8 cellular contexts compared by ENCODE assay signal in genomic region chr5:156474251-156474650, GRCh38.
DNase-seq lines count a peak whose midpoint lies in the region; ATAC-seq and TF ChIP-seq lines count a peak whose summit lies in the region.

No MANE protein-coding gene starts in this region.

- no peak overlapping the region for H2AFZ ChIP-seq in neuronal stem cell (ENCODE audit: low read length)

- H3K14ac ChIP-seq in neuronal stem cell (ENCODE audit: low read length) = no peak overlapping the region

- no peak overlapping the region for H4K91ac ChIP-seq in neuronal stem cell (ENCODE audit: low read depth, low read length, poor library complexity)

- TF ChIP-seq CTCF in foreskin fibroblast (IDR thresholded peaks at IDR 0.05; ENCODE audit: low read depth, low read length) = no peak

- intact Hi-C loops in Right ventricle myocardium inferior (cut with DNase I) (no loop called here), cardiac septum (cut with DNase I) (no loop called here), aorta (cut with DNase I) (no loop called here)

- CTCF ChIA-PET in activated CD8-positive, alpha-beta memory T cell treated with anti-CD3 and anti-CD28 coated beads, Interleukin-2, amount 10 ng/mL, durations not matched to agents 7 days and 5 days (lab: Charles Lee) = no interaction called here

- DNase-seq in Right ventricle myocardium inferior (ENCODE audit: missing footprints) = peak; percentile 82
- no peak for DNase-seq in cardiac septum (ENCODE audit: low spot score)
- peak; percentile 16 to 73 for DNase-seq in foreskin fibroblast
- no peak for DNase-seq in neuronal stem cell (ENCODE audit: low spot score)
- peak; percentile 46 to 77 for DNase-seq in aorta
- no peak for DNase-seq in activated CD8-positive, alpha-beta memory T cell treated with anti-CD3 and anti-CD28 coated beads, Interleukin-2, amount 10 ng/mL, durations not matched to agents 7 days and 5 days
- DNase-seq in iPS-NIHi7 (ENCODE audit: extremely low spot score) = no peak

- no peak overlapping the region for H3K4me3 Mint-ChIP-seq in activated CD8-positive, alpha-beta memory T cell treated with anti-CD3 and anti-CD28 coated beads, Interleukin-2, amount 10 ng/mL, durations not matched to agents 7 days and 5 days

- H3K4ac ChIP-seq in neuronal stem cell (ENCODE audit: low read length) = no peak overlapping the region

- H3K4me3 ChIP-seq in foreskin fibroblast (ENCODE audit: low read depth in 1 of 2, low read length in 2 of 2) = no peak overlapping the region
- H3K4me3 ChIP-seq in neuronal stem cell (ENCODE audit: low read length in 2 of 2) = no peak overlapping the region
- H3K4me3 ChIP-seq in aorta (ENCODE audit: low read length in 2 of 2) = no peak overlapping the region

- no CpG with 5 or more reads among the region's 5 CpGs for WGBS in neuronal stem cell (ENCODE audit: extremely low coverage in 2 of 2, insufficient read length in 2 of 2, insufficient replicate concordance in 1 of 2), 2 donors
- 13% methylated on average over 5 of the region's 5 CpGs for WGBS in aorta, 2 donors

- no peak overlapping the region for H3K9ac ChIP-seq in neuronal stem cell (ENCODE audit: low read depth, low read length, poor library complexity)

- no peaks in the 10 kb centered on the region for H3K9me3 Mint-ChIP-seq in activated CD8-positive, alpha-beta memory T cell treated with anti-CD3 and anti-CD28 coated beads, Interleukin-2, amount 10 ng/mL, durations not matched to agents 7 days and 5 days (ENCODE audit: low read depth)

- H2BK15ac ChIP-seq in neuronal stem cell (ENCODE audit: low read length) = peak overlapping the region; percentile 43

- ATAC-seq in Right ventricle myocardium inferior = peak; percentile 85
- peak; percentile 61 for ATAC-seq in aorta (ENCODE audit: low FRiP score)
- no peak for ATAC-seq in GM19463 (IDR thresholded peaks at IDR 0.05; ENCODE audit: unreplicated experiment)
- ATAC-seq in activated CD8-positive, alpha-beta memory T cell treated with anti-CD3 and anti-CD28 coated beads, Interleukin-2, amount 10 ng/mL, durations not matched to agents 7 days and 5 days = no peak

- H2BK12ac ChIP-seq in neuronal stem cell (ENCODE audit: low read length) = no peak overlapping the region

- H2BK120ac ChIP-seq in neuronal stem cell (ENCODE audit: low read depth, low read length) = no peak overlapping the region

- no peaks in the 10 kb centered on the region for H3K79me1 ChIP-seq in neuronal stem cell (ENCODE audit: low read depth, low read length)

- H3K18ac ChIP-seq in neuronal stem cell (ENCODE audit: low read length) = no peak overlapping the region

- H2BK5ac ChIP-seq in neuronal stem cell (ENCODE audit: low read length) = no peak overlapping the region

- H3K27me3 ChIP-seq in neuronal stem cell (ENCODE audit: control insufficient read depth in 3 of 3, insufficient read depth in 3 of 3, low read depth in 1 of 3, low read length in 3 of 3) = no peaks in the 10 kb centered on the region
- H3K27me3 ChIP-seq in aorta (ENCODE audit: control insufficient read depth in 1 of 2, insufficient read depth in 2 of 2, low read length in 1 of 2) = no peaks in the 10 kb centered on the region

- peaks cover 3% of the 10 kb centered on the region for H3K27me3 Mint-ChIP-seq in activated CD8-positive, alpha-beta memory T cell treated with anti-CD3 and anti-CD28 coated beads, Interleukin-2, amount 10 ng/mL, durations not matched to agents 7 days and 5 days

- no peak overlapping the region for H3K4me2 ChIP-seq in neuronal stem cell (ENCODE audit: insufficient read depth, low read length, poor library complexity, severe bottlenecking)

- H3K27ac ChIP-seq in neuronal stem cell (replicated peaks; ENCODE audit: low read length) (no peak overlapping the region), aorta (ENCODE audit: low read depth in 1 of 2, low read length in 2 of 2) (peak overlapping the region in 1 of 2 donors; percentile 23)

- H4K8ac ChIP-seq in neuronal stem cell (ENCODE audit: low read depth, low read length) = no peak overlapping the region

- no peak overlapping the region for H3K23ac ChIP-seq in neuronal stem cell (ENCODE audit: low read depth, low read length, poor library complexity)

- H3K9me3 ChIP-seq in neuronal stem cell (replicated peaks in 1 of 2; ENCODE audit: control insufficient read depth in 2 of 2, insufficient read depth in 1 of 2, low read depth in 1 of 2, low read length in 2 of 2) = no peaks in the 10 kb centered on the region
- no peaks in the 10 kb centered on the region for H3K9me3 ChIP-seq in aorta (ENCODE audit: control insufficient read depth, low read length)

- H3K36me3 Mint-ChIP-seq in activated CD8-positive, alpha-beta memory T cell treated with anti-CD3 and anti-CD28 coated beads, Interleukin-2, amount 10 ng/mL, durations not matched to agents 7 days and 5 days = no peaks in the 10 kb centered on the region

- H2AK5ac ChIP-seq in neuronal stem cell (ENCODE audit: low read depth, low read length) = no peak overlapping the region

- H3K4me1 ChIP-seq in neuronal stem cell (ENCODE audit: control insufficient read depth in 2 of 2, insufficient read depth in 1 of 2, low read depth in 1 of 2, low read length in 2 of 2) (peaks cover 0 to 8% of the 10 kb centered on the region in 2 donors), aorta (ENCODE audit: control insufficient read depth in 1 of 2, insufficient read depth in 2 of 2, low read length in 2 of 2) (peaks cover 0 to 2% of the 10 kb centered on the region in 2 donors)

- H3K27ac Mint-ChIP-seq in activated CD8-positive, alpha-beta memory T cell treated with anti-CD3 and anti-CD28 coated beads, Interleukin-2, amount 10 ng/mL, durations not matched to agents 7 days and 5 days = no peak overlapping the region

- no peaks in the 10 kb centered on the region for H3K4me1 Mint-ChIP-seq in activated CD8-positive, alpha-beta memory T cell treated with anti-CD3 and anti-CD28 coated beads, Interleukin-2, amount 10 ng/mL, durations not matched to agents 7 days and 5 days

- H3K36me3 ChIP-seq in neuronal stem cell (replicated peaks in 1 of 2; ENCODE audit: control insufficient read depth in 2 of 2, insufficient read depth in 2 of 2, low read length in 2 of 2) (no peaks in the 10 kb centered on the region), aorta (ENCODE audit: control insufficient read depth in 1 of 2, insufficient read depth in 2 of 2, low read length in 1 of 2) (no peaks in the 10 kb centered on the region)

Comparison
In these comparisons a context has a peak if more than half of its experiments do, and no peak if none do; other contexts are left out.
1. DNase-seq: peak in Right ventricle myocardium inferior (single experiment), foreskin fibroblast (2 of 2) and aorta (2 of 2); none in cardiac septum (single experiment), neuronal stem cell (single experiment), activated CD8-positive, alpha-beta memory T cell treated with anti-CD3 and anti-CD28 coated beads, Interleukin-2, amount 10 ng/mL, durations not matched to agents 7 days and 5 days (single experiment) and iPS-NIHi7 (single experiment).
2. ATAC-seq: peak in Right ventricle myocardium inferior (single experiment) and aorta (single experiment); none in GM19463 (single experiment) and activated CD8-positive, alpha-beta memory T cell treated with anti-CD3 and anti-CD28 coated beads, Interleukin-2, amount 10 ng/mL, durations not matched to agents 7 days and 5 days (single experiment).